In the genomic region with DNA sequence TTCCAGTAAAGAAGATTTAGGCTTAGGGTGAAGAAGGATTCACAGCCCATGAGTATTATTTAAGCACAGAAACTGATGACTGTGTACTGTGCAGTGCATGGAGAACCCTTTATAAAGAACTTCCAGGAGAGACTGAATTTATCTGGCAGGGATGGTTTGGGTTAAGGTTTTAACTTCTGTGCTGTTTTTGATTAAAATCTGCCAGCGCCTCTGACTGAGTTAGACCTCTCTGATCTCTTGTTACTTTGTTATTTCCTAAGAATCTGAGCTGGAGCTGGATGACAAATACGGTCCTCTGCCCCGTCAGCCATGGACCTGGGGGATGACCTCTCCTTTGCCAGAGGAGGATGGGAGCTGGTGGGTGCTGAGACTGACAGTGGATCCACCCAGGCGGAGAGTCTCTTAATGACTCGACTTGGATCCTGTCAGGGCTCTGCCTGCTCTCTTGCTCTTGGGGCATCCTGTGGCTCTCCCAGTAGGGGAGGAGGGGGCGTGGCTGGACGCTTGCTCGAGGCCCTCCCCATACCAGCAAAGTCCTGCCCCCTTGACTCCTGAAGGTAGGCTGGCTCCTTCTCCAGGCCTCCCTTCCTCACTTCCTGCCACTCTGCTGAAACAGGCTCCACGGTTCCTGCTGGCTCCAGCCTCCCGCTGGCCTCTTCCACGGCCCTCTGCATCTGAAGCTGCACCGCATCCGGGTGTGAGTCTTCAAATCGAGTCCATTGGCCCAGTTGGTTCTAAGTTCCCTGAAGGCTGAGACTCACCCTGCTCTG, we compare ENCODE assay signal across 1 cellular context.
TF ChIP-seq lines count a peak whose summit lies in the region.

No MANE protein-coding gene starts in this region.

TF ChIP-seq in HepG2, 621 proteins besides CTCF, POLR2A, EP300 and RAD21:
- TF ChIP-seq ZNF770 (CRISPR knock-in tag; IDR thresholded peaks at IDR 0.05) (0 out of 2 replicates have a peak, but pooled peaks have one; percentile 15), GABPB1 (CRISPR knock-in tag; IDR thresholded peaks at IDR 0.05) (peak; percentile 11; the same call in 1 of the 2 replicates), ZNF468 (CRISPR knock-in tag; IDR thresholded peaks at IDR 0.05) (no peak), ASH2L (IDR thresholded peaks at IDR 0.05; ENCODE audit: insufficient read length, low read depth, low read length) (peak; percentile 19)
- TF ChIP-seq, protein P1, sequence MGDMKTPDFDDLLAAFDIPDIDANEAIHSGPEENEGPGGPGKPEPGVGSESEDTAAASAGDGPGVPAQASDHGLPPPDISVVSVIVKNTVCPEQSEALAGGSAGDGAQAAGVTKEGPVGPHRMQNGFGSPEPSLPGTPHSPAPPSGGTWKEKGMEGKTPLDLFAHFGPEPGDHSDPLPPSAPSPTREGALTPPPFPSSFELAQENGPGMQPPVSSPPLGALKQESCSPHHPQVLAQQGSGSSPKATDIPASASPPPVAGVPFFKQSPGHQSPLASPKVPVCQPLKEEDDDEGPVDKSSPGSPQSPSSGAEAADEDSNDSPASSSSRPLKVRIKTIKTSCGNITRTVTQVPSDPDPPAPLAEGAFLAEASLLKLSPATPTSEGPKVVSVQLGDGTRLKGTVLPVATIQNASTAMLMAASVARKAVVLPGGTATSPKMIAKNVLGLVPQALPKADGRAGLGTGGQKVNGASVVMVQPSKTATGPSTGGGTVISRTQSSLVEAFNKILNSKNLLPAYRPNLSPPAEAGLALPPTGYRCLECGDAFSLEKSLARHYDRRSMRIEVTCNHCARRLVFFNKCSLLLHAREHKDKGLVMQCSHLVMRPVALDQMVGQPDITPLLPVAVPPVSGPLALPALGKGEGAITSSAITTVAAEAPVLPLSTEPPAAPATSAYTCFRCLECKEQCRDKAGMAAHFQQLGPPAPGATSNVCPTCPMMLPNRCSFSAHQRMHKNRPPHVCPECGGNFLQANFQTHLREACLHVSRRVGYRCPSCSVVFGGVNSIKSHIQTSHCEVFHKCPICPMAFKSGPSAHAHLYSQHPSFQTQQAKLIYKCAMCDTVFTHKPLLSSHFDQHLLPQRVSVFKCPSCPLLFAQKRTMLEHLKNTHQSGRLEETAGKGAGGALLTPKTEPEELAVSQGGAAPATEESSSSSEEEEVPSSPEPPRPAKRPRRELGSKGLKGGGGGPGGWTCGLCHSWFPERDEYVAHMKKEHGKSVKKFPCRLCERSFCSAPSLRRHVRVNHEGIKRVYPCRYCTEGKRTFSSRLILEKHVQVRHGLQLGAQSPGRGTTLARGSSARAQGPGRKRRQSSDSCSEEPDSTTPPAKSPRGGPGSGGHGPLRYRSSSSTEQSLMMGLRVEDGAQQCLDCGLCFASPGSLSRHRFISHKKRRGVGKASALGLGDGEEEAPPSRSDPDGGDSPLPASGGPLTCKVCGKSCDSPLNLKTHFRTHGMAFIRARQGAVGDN (CRISPR knock-in tag; IDR thresholded peaks at IDR 0.05), result peak; percentile 33; the same call in 1 of the 2 replicates
